In genomic region chr1:202106340-202107284, GRCh38 we compare ENCODE assay signal across 1 cellular context.
TF ChIP-seq lines count a peak whose summit lies in the region.

No MANE protein-coding gene starts in this region.

TF ChIP-seq in H1, 55 proteins besides CTCF, POLR2A, EP300 and RAD21:
- no peak for TF ChIP-seq SAP30 (IDR thresholded peaks at IDR 0.05; ENCODE audit: insufficient read depth, insufficient replicate concordance, low read length)
- TF ChIP-seq USF2 (IDR thresholded peaks at IDR 0.05; ENCODE audit: low read length), result no peak
- no peak for TF ChIP-seq MAFK (IDR thresholded peaks at IDR 0.05; ENCODE audit: low read depth, low read length)
- TF ChIP-seq POU5F1 (IDR thresholded peaks at IDR 0.05; ENCODE audit: low read depth, low read length), result no peak
- no peak for TF ChIP-seq TAF1 (IDR thresholded peaks at IDR 0.05; ENCODE audit: low read depth, low read length)
- no peak for TF ChIP-seq CHD7 (IDR thresholded peaks at IDR 0.05; ENCODE audit: insufficient replicate concordance, low read length)
- no peak for TF ChIP-seq SRF (IDR thresholded peaks at IDR 0.05; ENCODE audit: low read depth, low read length)
- TF ChIP-seq POLR2AphosphoS5 (IDR thresholded peaks at IDR 0.05; ENCODE audit: low read depth, low read length), result no peak
